In the genomic region with DNA sequence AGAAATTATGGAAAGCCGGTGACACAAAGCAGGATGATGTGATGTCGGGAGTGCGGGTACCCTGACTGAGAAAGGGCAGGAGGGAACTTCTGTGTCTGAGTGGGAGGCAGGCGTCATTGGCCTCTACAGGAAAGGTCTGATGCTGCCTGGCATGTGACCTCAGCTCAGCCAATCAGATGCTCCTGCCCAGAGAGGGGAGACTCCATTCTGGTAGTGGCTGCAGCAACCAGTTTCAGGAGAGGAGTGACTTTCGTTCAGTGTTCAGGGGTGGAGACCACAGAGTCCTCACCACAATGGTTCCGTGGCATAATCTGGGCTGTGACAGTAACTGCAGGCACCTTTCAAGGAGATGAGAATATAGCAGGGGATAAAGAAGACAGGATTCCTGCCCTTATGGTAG, we compare ENCODE assay signal across 2 cellular contexts.
TF ChIP-seq lines count a peak whose summit lies in the region.

No MANE protein-coding gene starts in this region.

TF ChIP-seq in SK-N-SH, 30 proteins besides CTCF, POLR2A, EP300 and RAD21:
- TF ChIP-seq, protein P1, sequence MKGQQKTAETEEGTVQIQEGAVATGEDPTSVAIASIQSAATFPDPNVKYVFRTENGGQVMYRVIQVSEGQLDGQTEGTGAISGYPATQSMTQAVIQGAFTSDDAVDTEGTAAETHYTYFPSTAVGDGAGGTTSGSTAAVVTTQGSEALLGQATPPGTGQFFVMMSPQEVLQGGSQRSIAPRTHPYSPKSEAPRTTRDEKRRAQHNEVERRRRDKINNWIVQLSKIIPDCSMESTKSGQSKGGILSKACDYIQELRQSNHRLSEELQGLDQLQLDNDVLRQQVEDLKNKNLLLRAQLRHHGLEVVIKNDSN (IDR thresholded peaks at IDR 0.05; ENCODE audit: borderline replicate concordance, low read depth): peak; percentile 44; the same call in 1 of the 2 replicates
- no peak for TF ChIP-seq ELF1 (IDR thresholded peaks at IDR 0.05)
TF ChIP-seq in SK-N-SH: peak in this region for 1.

TF ChIP-seq in SK-N-SH treated with all-trans-retinoic acid at 6 μM for 48 hours, 23 proteins besides CTCF, POLR2A, EP300 and RAD21:
- TF ChIP-seq ZFP30 (CRISPR knock-in tag; IDR thresholded peaks at IDR 0.05) (no peak), BACH2 (CRISPR knock-in tag; IDR thresholded peaks at IDR 0.05; ENCODE audit: borderline replicate concordance) (no peak), SNAI2 (CRISPR knock-in tag; IDR thresholded peaks at IDR 0.05) (no peak), ZNF565 (CRISPR knock-in tag; conservative IDR thresholded peaks at IDR 0.05; ENCODE audit: low read depth) (no peak), ZFP3 (CRISPR knock-in tag; IDR thresholded peaks at IDR 0.05) (no peak), ESRRG (CRISPR knock-in tag; IDR thresholded peaks at IDR 0.05) (no peak), ISL1 (CRISPR knock-in tag; IDR thresholded peaks at IDR 0.05) (no peak), CSDC2 (CRISPR knock-in tag; IDR thresholded peaks at IDR 0.05) (no peak), ARNTL (CRISPR knock-in tag; IDR thresholded peaks at IDR 0.05; ENCODE audit: borderline replicate concordance, low read depth) (no peak), RARB (CRISPR knock-in tag; IDR thresholded peaks at IDR 0.05) (no peak), TOX (CRISPR knock-in tag; IDR thresholded peaks at IDR 0.05; ENCODE audit: borderline replicate concordance) (no peak), GLIS3 (CRISPR knock-in tag; IDR thresholded peaks at IDR 0.05) (no peak), ZNF70 (CRISPR knock-in tag; IDR thresholded peaks at IDR 0.05) (no peak), ZC3H10 (CRISPR knock-in tag; IDR thresholded peaks at IDR 0.05) (no peak), ZNF8 (CRISPR knock-in tag; IDR thresholded peaks at IDR 0.05) (no peak)
- TF ChIP-seq, protein P2, sequence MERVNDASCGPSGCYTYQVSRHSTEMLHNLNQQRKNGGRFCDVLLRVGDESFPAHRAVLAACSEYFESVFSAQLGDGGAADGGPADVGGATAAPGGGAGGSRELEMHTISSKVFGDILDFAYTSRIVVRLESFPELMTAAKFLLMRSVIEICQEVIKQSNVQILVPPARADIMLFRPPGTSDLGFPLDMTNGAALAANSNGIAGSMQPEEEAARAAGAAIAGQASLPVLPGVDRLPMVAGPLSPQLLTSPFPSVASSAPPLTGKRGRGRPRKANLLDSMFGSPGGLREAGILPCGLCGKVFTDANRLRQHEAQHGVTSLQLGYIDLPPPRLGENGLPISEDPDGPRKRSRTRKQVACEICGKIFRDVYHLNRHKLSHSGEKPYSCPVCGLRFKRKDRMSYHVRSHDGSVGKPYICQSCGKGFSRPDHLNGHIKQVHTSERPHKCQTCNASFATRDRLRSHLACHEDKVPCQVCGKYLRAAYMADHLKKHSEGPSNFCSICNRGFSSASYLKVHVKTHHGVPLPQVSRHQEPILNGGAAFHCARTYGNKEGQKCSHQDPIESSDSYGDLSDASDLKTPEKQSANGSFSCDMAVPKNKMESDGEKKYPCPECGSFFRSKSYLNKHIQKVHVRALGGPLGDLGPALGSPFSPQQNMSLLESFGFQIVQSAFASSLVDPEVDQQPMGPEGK (CRISPR knock-in tag; IDR thresholded peaks at IDR 0.05; ENCODE audit: borderline replicate concordance): no peak
- TF ChIP-seq, protein P3, sequence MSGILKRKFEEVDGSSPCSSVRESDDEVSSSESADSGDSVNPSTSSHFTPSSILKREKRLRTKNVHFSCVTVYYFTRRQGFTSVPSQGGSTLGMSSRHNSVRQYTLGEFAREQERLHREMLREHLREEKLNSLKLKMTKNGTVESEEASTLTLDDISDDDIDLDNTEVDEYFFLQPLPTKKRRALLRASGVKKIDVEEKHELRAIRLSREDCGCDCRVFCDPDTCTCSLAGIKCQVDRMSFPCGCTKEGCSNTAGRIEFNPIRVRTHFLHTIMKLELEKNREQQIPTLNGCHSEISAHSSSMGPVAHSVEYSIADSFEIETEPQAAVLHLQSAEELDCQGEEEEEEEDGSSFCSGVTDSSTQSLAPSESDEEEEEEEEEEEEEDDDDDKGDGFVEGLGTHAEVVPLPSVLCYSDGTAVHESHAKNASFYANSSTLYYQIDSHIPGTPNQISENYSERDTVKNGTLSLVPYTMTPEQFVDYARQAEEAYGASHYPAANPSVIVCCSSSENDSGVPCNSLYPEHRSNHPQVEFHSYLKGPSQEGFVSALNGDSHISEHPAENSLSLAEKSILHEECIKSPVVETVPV (CRISPR knock-in tag; IDR thresholded peaks at IDR 0.05): no peak
- TF ChIP-seq, protein P4, sequence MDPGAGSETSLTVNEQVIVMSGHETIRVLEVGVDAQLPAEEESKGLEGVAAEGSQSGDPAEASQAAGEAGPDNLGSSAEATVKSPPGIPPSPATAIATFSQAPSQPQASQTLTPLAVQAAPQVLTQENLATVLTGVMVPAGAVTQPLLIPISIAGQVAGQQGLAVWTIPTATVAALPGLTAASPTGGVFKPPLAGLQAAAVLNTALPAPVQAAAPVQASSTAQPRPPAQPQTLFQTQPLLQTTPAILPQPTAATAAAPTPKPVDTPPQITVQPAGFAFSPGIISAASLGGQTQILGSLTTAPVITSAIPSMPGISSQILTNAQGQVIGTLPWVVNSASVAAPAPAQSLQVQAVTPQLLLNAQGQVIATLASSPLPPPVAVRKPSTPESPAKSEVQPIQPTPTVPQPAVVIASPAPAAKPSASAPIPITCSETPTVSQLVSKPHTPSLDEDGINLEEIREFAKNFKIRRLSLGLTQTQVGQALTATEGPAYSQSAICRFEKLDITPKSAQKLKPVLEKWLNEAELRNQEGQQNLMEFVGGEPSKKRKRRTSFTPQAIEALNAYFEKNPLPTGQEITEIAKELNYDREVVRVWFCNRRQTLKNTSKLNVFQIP (CRISPR knock-in tag; IDR thresholded peaks at IDR 0.05; ENCODE audit: borderline replicate concordance, low read depth): no peak
- TF ChIP-seq, protein P5, sequence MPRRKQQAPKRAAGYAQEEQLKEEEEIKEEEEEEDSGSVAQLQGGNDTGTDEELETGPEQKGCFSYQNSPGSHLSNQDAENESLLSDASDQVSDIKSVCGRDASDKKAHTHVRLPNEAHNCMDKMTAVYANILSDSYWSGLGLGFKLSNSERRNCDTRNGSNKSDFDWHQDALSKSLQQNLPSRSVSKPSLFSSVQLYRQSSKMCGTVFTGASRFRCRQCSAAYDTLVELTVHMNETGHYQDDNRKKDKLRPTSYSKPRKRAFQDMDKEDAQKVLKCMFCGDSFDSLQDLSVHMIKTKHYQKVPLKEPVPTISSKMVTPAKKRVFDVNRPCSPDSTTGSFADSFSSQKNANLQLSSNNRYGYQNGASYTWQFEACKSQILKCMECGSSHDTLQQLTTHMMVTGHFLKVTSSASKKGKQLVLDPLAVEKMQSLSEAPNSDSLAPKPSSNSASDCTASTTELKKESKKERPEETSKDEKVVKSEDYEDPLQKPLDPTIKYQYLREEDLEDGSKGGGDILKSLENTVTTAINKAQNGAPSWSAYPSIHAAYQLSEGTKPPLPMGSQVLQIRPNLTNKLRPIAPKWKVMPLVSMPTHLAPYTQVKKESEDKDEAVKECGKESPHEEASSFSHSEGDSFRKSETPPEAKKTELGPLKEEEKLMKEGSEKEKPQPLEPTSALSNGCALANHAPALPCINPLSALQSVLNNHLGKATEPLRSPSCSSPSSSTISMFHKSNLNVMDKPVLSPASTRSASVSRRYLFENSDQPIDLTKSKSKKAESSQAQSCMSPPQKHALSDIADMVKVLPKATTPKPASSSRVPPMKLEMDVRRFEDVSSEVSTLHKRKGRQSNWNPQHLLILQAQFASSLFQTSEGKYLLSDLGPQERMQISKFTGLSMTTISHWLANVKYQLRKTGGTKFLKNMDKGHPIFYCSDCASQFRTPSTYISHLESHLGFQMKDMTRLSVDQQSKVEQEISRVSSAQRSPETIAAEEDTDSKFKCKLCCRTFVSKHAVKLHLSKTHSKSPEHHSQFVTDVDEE (CRISPR knock-in tag; IDR thresholded peaks at IDR 0.05): no peak
